Comparison of ENCODE assay signal across 1 cellular context in the genomic region with DNA sequence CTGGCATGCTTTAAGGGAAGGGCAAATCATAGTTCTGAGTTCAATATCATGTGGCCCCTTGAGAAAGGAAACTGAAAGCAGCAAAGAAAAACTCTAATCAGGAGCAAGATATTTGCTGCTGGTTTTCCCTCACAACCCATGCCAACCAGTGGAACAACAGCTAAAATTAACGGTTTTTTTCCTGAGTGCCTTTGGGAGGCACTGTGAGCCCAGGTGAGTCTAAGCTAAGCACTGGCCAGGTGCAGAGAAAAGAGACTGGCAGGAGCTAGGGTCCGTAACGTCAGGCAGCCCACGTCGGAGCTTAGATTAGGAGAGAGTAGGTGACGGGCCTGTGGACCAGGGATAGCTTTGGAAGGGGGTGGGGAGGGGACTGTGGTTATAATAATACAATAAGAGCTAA.
TF ChIP-seq lines count a peak whose summit lies in the region.

No MANE protein-coding gene starts in this region.

TF ChIP-seq in H1, 55 proteins besides CTCF, POLR2A, EP300 and RAD21:
- TF ChIP-seq SIRT6 (IDR thresholded peaks at IDR 0.05; ENCODE audit: low read length), result no peak
- TF ChIP-seq SUZ12 (IDR thresholded peaks at IDR 0.05; ENCODE audit: low read length), result no peak
- peak; percentile 57; the same call in 1 of the 2 replicates for TF ChIP-seq TCF12 (IDR thresholded peaks at IDR 0.05; ENCODE audit: low read depth, low read length)
- TF ChIP-seq NRF1 (IDR thresholded peaks at IDR 0.05; ENCODE audit: low read depth, low read length), result no peak
- TF ChIP-seq ZNF274 (IDR thresholded peaks at IDR 0.05; ENCODE audit: borderline replicate concordance, extremely low read depth, low read length), result no peak
